ENCODE assay signal across 21 cellular contexts in the genomic region with DNA sequence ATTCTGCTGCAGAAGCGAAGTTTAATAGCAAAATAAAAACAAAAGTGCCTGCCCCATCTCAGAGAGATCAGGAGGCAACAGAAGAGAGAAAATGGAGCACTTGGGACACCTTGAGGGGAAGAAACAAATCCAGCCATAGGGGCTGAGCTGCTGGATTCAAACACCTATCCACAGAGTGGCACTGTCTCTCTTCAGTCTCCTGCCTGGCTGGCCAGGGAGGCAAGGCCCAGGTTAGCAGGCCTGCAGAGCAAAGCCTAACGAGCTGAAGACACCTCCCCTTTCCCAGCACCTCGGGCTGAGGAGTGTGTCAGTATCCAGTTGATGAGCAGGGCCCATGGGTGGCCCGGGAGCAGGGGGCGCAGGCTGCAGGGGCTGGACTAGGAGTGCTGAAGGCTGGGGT. TPM values are rescaled to one million over a fixed set of nuclear protein-coding genes. Genes with fewer than 3 reads are reported as not detected.
DNase-seq lines count a peak whose midpoint lies in the region; ATAC-seq and TF ChIP-seq lines count a peak whose summit lies in the region.
"Had no signal": no experiment of that assay in that cellular context is flagged by ENCODE, and none has a peak within 500 bp of the region (broad histone marks: within the 10 kb centered on the region; RNA-seq: fewer than 3 reads in every experiment).

No MANE protein-coding gene starts in this region.

- no peak overlapping the region for H3K4me3 ChIP-seq in Caco-2 (ENCODE audit: low read depth, low read length)
- no peak overlapping the region for H3K4me3 ChIP-seq in HEK293 (ENCODE audit: low read depth, low read length)
- H3K4me3 ChIP-seq in kidney epithelial cell (ENCODE audit: low read depth, low read length) = no peak overlapping the region
- H3K4me3 ChIP-seq: left ventricle myocardium inferior, suprapubic skin had no signal

- H3K27ac ChIP-seq in HEK293 (ENCODE audit: extremely low read depth, low read depth, low read length) = no peak overlapping the region
- H3K27ac ChIP-seq: C4-2B, left ventricle myocardium inferior, suprapubic skin had no signal

- H3K36me3 Mint-ChIP-seq in Caco-2 (ENCODE audit: insufficient read depth, unreplicated experiment) (no peaks in the 10 kb centered on the region), T-cell (no peaks in the 10 kb centered on the region)
- H3K36me3 Mint-ChIP-seq: activated naive CD8-positive, alpha-beta T cell treated with anti-CD3 and anti-CD28 coated beads, Interleukin-2, amount 10 ng/mL, durations not matched to agents 7 days and 5 days had no signal

- H3K27ac Mint-ChIP-seq in Caco-2 (ENCODE audit: unreplicated experiment) (no peak overlapping the region), T-cell (no peak overlapping the region)
- H3K27ac Mint-ChIP-seq: activated naive CD8-positive, alpha-beta T cell treated with anti-CD3 and anti-CD28 coated beads, Interleukin-2, amount 10 ng/mL, durations not matched to agents 7 days and 5 days had no signal

- H3K27me3 ChIP-seq in Caco-2 (replicated peaks; ENCODE audit: control insufficient read depth, insufficient read depth, low read length) (no peaks in the 10 kb centered on the region), kidney epithelial cell (ENCODE audit: control insufficient read depth, insufficient read depth, low read length) (no peaks in the 10 kb centered on the region)
- H3K27me3 ChIP-seq: suprapubic skin had no signal

- H3K4me1 Mint-ChIP-seq in Caco-2 (ENCODE audit: low read depth, unreplicated experiment) (peaks cover 9% of the 10 kb centered on the region), T-cell (peaks cover 38 to 51% (median 50%) of the 10 kb centered on the region in 3 donors)

- H3K4me3 Mint-ChIP-seq in Caco-2 (ENCODE audit: unreplicated experiment) (no peak overlapping the region), T-cell (no peak overlapping the region)
- H3K4me3 Mint-ChIP-seq: activated naive CD8-positive, alpha-beta T cell treated with anti-CD3 and anti-CD28 coated beads, Interleukin-2, amount 10 ng/mL, durations not matched to agents 7 days and 5 days; naive thymus-derived CD4-positive, alpha-beta T cell had no signal

- BruUV-seq in Caco-2 (replicated peaks; lab: Mats Ljungman, UMichigan) = no TSS peak

- POLR2A ChIA-PET in Caco-2 (lab: Charles Lee) (no interaction called here), HEK293 (lab: Yijun Ruan, JAX) (no interaction called here), T-cell (lab: Charles Lee) (no interaction called here)

- intact Hi-C loops in Caco-2 (cut with micrococcal nuclease; ENCODE audit: unreplicated experiment) = loop anchor here (5.0 kb wide), 1 partner anchor 241 kb away; no protein-coding TSS in a partner anchor

- H3K9me3 ChIP-seq in Caco-2 (no peaks in the 10 kb centered on the region), HEK293 (ENCODE audit: control insufficient read depth, insufficient read depth, low read depth, low read length) (no peaks in the 10 kb centered on the region)
- H3K9me3 ChIP-seq: left ventricle myocardium inferior, suprapubic skin had no signal

- TF ChIP-seq CTCF in Caco-2 (IDR thresholded peaks at IDR 0.05; ENCODE audit: insufficient read depth in 1 of 2, low read depth in 1 of 2, low read length in 1 of 2, severe bottlenecking in 1 of 2, unreplicated experiment in 1 of 2) (peak; percentile 14 to 46), HEK293 (tag by site-specific recombination; IDR thresholded peaks at IDR 0.05) (peak; percentile 54), kidney epithelial cell (IDR thresholded peaks at IDR 0.05; ENCODE audit: insufficient read depth, low read length, poor library complexity, severe bottlenecking) (peak; percentile 25)

- H3K27me3 Mint-ChIP-seq in Caco-2 (ENCODE audit: insufficient read depth, unreplicated experiment) (no peaks in the 10 kb centered on the region), T-cell (peaks cover 0 to 3% of the 10 kb centered on the region in 2 donors)
- H3K27me3 Mint-ChIP-seq: activated naive CD8-positive, alpha-beta T cell treated with anti-CD3 and anti-CD28 coated beads, Interleukin-2, amount 10 ng/mL, durations not matched to agents 7 days and 5 days had no signal

- CTCF ChIA-PET in Caco-2 (lab: Charles Lee) (interaction anchor here (0.9 to 2.1 kb wide), 12 partner anchors 12 to 259 kb away, joined by 3 to 12 read pairs (median 4); no protein-coding TSS in a partner anchor), HEK293 (lab: Yijun Ruan, JAX) (interaction anchor here (0.6 to 1.6 kb wide), 12 partner anchors 10 to 551 kb away, joined by 3 to 6 read pairs (median 3); no protein-coding TSS in a partner anchor), T-cell (lab: Charles Lee) (no interaction called here)

- H3K4me1 ChIP-seq in Caco-2 = peaks cover 7% of the 10 kb centered on the region; the same call in 1 of the 2 replicates
- peaks cover 9% of the 10 kb centered on the region for H3K4me1 ChIP-seq in HEK293 (ENCODE audit: control insufficient read depth, insufficient read depth, low read length)

- DNase-seq in Caco-2 = peak; percentile 48 to 66
- DNase-seq in amniotic epithelial cell (ENCODE audit: low read depth) = peak; percentile 21
- DNase-seq in kidney epithelial cell (ENCODE audit: low read depth) = no peak
- DNase-seq in T-cell = no peak
- no peak for DNase-seq in ureter (ENCODE audit: low spot score)
- DNase-seq in activated gamma-delta T cell treated with Interleukin-2 at 50 U/mL for 16 hours = no peak
- DNase-seq: activated CD4-positive, CD25-positive, alpha-beta regulatory T cell treated with anti-CD3 and anti-CD28 coated beads, Interleukin-2, amount 50 U/mL, for 72 hours; activated CD8-positive, alpha-beta memory T cell treated with anti-CD3 and anti-CD28 coated beads, Interleukin-2, amount 50 U/mL, for 48 hours; activated naive CD8-positive, alpha-beta T cell treated with anti-CD3 and anti-CD28 coated beads, Interleukin-2, amount 10 ng/mL, durations not matched to agents 7 days and 5 days; GDM1; head of caudate nucleus; left ventricle myocardium inferior; naive thymus-derived CD4-positive, alpha-beta T cell; NCI-H1092; NCI-H345 had no signal

- H3K9me3 Mint-ChIP-seq in Caco-2 (ENCODE audit: unreplicated experiment) = no peaks in the 10 kb centered on the region
- H3K9me3 Mint-ChIP-seq in T-cell = no peaks in the 10 kb centered on the region
- H3K9me3 Mint-ChIP-seq: activated naive CD8-positive, alpha-beta T cell treated with anti-CD3 and anti-CD28 coated beads, Interleukin-2, amount 10 ng/mL, durations not matched to agents 7 days and 5 days had no signal

- no peaks in the 10 kb centered on the region for H3K36me3 ChIP-seq in Caco-2 (ENCODE audit: control insufficient read depth, insufficient read depth, low read length)
- no peaks in the 10 kb centered on the region for H3K36me3 ChIP-seq in HEK293 (ENCODE audit: control insufficient read depth in 2 of 2, insufficient read depth in 1 of 2, low read length in 2 of 2)
- H3K36me3 ChIP-seq in kidney epithelial cell (ENCODE audit: control insufficient read depth, insufficient read depth, low read length) = no peaks in the 10 kb centered on the region
- H3K36me3 ChIP-seq: left ventricle myocardium inferior, suprapubic skin had no signal

- ATAC-seq in HG03460 (IDR thresholded peaks at IDR 0.05; ENCODE audit: unreplicated experiment) (no peak), T-cell (replicated peaks in 1 of 4) (no peak)
- ATAC-seq: naive thymus-derived CD4-positive, alpha-beta T cell had no signal

TF ChIP-seq in HEK293, 187 proteins besides CTCF, POLR2A, EP300 and RAD21:
- TF ChIP-seq ZNF23 (tag by site-specific recombination; IDR thresholded peaks at IDR 0.05; ENCODE audit: borderline replicate concordance) (no peak), ZNF223 (tag by site-specific recombination; IDR thresholded peaks at IDR 0.05) (no peak)

RNA-seq across cellular contexts. Expression of gene KRT31, which starts 8.8 kb away (rescaled TPM):
- total RNA-seq in Caco-2 (2022) (not detected in 2 replicates), kidney epithelial cell (not detected in 2 replicates), T-cell (not detected), ureter (not detected)
- total RNA-seq: activated naive CD8-positive, alpha-beta T cell treated with anti-CD3 and anti-CD28 coated beads, Interleukin-2, amount 10 ng/mL, durations not matched to agents 7 days and 5 days; endothelial cell of umbilical vein; left ventricle myocardium inferior; naive thymus-derived CD4-positive, alpha-beta T cell; T-helper 1 cell treated with Interleukin-12 subunit alpha and Interleukin-12 subunit beta and Interleukin-4 antibody, amounts not matched to agents 30 ng/mL and 1 ng/mL, for 36 hours had no signal

RNA-seq across cellular contexts. Expression of gene KRT37, which starts 18.2 kb away (rescaled TPM):
- total RNA-seq in Caco-2 (2022) = not detected in 2 replicates
- total RNA-seq in kidney epithelial cell = not detected in 2 replicates
- total RNA-seq in T-cell = not detected
- not detected for total RNA-seq in ureter
- total RNA-seq: activated naive CD8-positive, alpha-beta T cell treated with anti-CD3 and anti-CD28 coated beads, Interleukin-2, amount 10 ng/mL, durations not matched to agents 7 days and 5 days; endothelial cell of umbilical vein; left ventricle myocardium inferior; naive thymus-derived CD4-positive, alpha-beta T cell; T-helper 1 cell treated with Interleukin-12 subunit alpha and Interleukin-12 subunit beta and Interleukin-4 antibody, amounts not matched to agents 30 ng/mL and 1 ng/mL, for 36 hours had no signal

RNA-seq across cellular contexts. Expression of gene KRT34, which starts 24.1 kb away (rescaled TPM):
- not detected in 2 replicates for total RNA-seq in Caco-2 (2022)
- 2.5 and 5.5 TPM in 2 replicates for total RNA-seq in kidney epithelial cell
- not detected for total RNA-seq in T-cell
- not detected for total RNA-seq in ureter
- total RNA-seq: activated naive CD8-positive, alpha-beta T cell treated with anti-CD3 and anti-CD28 coated beads, Interleukin-2, amount 10 ng/mL, durations not matched to agents 7 days and 5 days; endothelial cell of umbilical vein; left ventricle myocardium inferior; naive thymus-derived CD4-positive, alpha-beta T cell; T-helper 1 cell treated with Interleukin-12 subunit alpha and Interleukin-12 subunit beta and Interleukin-4 antibody, amounts not matched to agents 30 ng/mL and 1 ng/mL, for 36 hours had no signal

RNA-seq across cellular contexts. Expression of gene KRT38, which starts 34.6 kb away (rescaled TPM):
- total RNA-seq in Caco-2 (2022) = not detected in 2 replicates
- total RNA-seq in kidney epithelial cell = not detected in 2 replicates
- not detected for total RNA-seq in T-cell
- total RNA-seq in ureter = not detected
- total RNA-seq: activated naive CD8-positive, alpha-beta T cell treated with anti-CD3 and anti-CD28 coated beads, Interleukin-2, amount 10 ng/mL, durations not matched to agents 7 days and 5 days; endothelial cell of umbilical vein; left ventricle myocardium inferior; naive thymus-derived CD4-positive, alpha-beta T cell; T-helper 1 cell treated with Interleukin-12 subunit alpha and Interleukin-12 subunit beta and Interleukin-4 antibody, amounts not matched to agents 30 ng/mL and 1 ng/mL, for 36 hours had no signal

RNA-seq across cellular contexts. Expression of gene KRT33B, which starts 36.6 kb away (rescaled TPM):
- total RNA-seq in Caco-2 (2022) (not detected in 2 replicates), kidney epithelial cell (0.17 TPM in 1 of 2 replicates, not detected in the other), T-cell (not detected), ureter (not detected)
- total RNA-seq: activated naive CD8-positive, alpha-beta T cell treated with anti-CD3 and anti-CD28 coated beads, Interleukin-2, amount 10 ng/mL, durations not matched to agents 7 days and 5 days; endothelial cell of umbilical vein; left ventricle myocardium inferior; naive thymus-derived CD4-positive, alpha-beta T cell; T-helper 1 cell treated with Interleukin-12 subunit alpha and Interleukin-12 subunit beta and Interleukin-4 antibody, amounts not matched to agents 30 ng/mL and 1 ng/mL, for 36 hours had no signal

Comparison
In these comparisons a context has a peak if more than half of its experiments do, and no peak if none do; other contexts are left out.
1. DNase-seq: peak in Caco-2 (2 of 2) and amniotic epithelial cell (single experiment); none in kidney epithelial cell (single experiment), T-cell (0 of 34), ureter (single experiment) and activated gamma-delta T cell treated with Interleukin-2 at 50 U/mL for 16 hours (single experiment).
2. CTCF ChIA-PET loops: an anchor here in Caco-2 (0.9 to 2.1 kb wide) and HEK293 (0.6 to 1.6 kb wide); none called in T-cell.
3. Peak in every context shown above with its lines, with median percentiles within 50 percentile points of each other: CTCF ChIP-seq.